1 cellular context compared by ENCODE assay signal in genomic region chr7:318476-319266, GRCh38.
TF ChIP-seq lines count a peak whose summit lies in the region.

No MANE protein-coding gene starts in this region.

TF ChIP-seq in HepG2, 621 proteins besides CTCF, POLR2A, EP300 and RAD21 (continued from another document and continues in another):
- TF ChIP-seq IRF9 (CRISPR knock-in tag; IDR thresholded peaks at IDR 0.05; ENCODE audit: borderline replicate concordance) (no peak; the same call in 1 of the 2 replicates), ZNF614 (CRISPR knock-in tag; IDR thresholded peaks at IDR 0.05; ENCODE audit: borderline replicate concordance) (peak; percentile 27; the same call in 1 of the 2 replicates), TSC22D2 (CRISPR knock-in tag; IDR thresholded peaks at IDR 0.05; ENCODE audit: borderline replicate concordance) (no peak), ZNF33A (CRISPR knock-in tag; IDR thresholded peaks at IDR 0.05; ENCODE audit: borderline replicate concordance) (no peak), ELF4 (CRISPR knock-in tag; IDR thresholded peaks at IDR 0.05; ENCODE audit: borderline replicate concordance) (no peak), ZNF251 (CRISPR knock-in tag; IDR thresholded peaks at IDR 0.05) (no peak), NCOA5 (CRISPR knock-in tag; IDR thresholded peaks at IDR 0.05) (no peak), IKZF4 (CRISPR knock-in tag; IDR thresholded peaks at IDR 0.05; ENCODE audit: borderline replicate concordance, low read depth, not compliant biosample characterization) (no peak), KLF15 (CRISPR knock-in tag; IDR thresholded peaks at IDR 0.05; ENCODE audit: borderline replicate concordance) (no peak), ZNF460 (CRISPR knock-in tag; IDR thresholded peaks at IDR 0.05; ENCODE audit: borderline replicate concordance) (no peak), ZNF121 (CRISPR knock-in tag; IDR thresholded peaks at IDR 0.05) (peak; percentile 98), ZNF557 (CRISPR knock-in tag; IDR thresholded peaks at IDR 0.05) (peak; percentile 68; the same call in 1 of the 2 replicates), ZZZ3 (CRISPR knock-in tag; IDR thresholded peaks at IDR 0.05; ENCODE audit: borderline replicate concordance) (no peak), ZNF275 (CRISPR knock-in tag; IDR thresholded peaks at IDR 0.05; ENCODE audit: borderline replicate concordance) (no peak), TAF15 (IDR thresholded peaks at IDR 0.05; ENCODE audit: low read depth, low read length, poor library complexity, severe bottlenecking) (no peak), REXO4 (CRISPR knock-in tag; IDR thresholded peaks at IDR 0.05; ENCODE audit: borderline replicate concordance) (no peak), SOX5 (CRISPR knock-in tag; IDR thresholded peaks at IDR 0.05; ENCODE audit: borderline replicate concordance) (peak; percentile 81; the same call in 1 of the 2 replicates), MIXL1 (CRISPR knock-in tag; IDR thresholded peaks at IDR 0.05) (0 out of 2 replicates have a peak, but pooled peaks have one; percentile 46), ZFP36 (IDR thresholded peaks at IDR 0.05; ENCODE audit: borderline replicate concordance, low read depth, low read length, partially characterized antibody) (no peak), SRSF9 (IDR thresholded peaks at IDR 0.05; ENCODE audit: borderline replicate concordance, insufficient read depth, low read depth, low read length, poor library complexity, severe bottlenecking) (no peak), ZNF430 (CRISPR knock-in tag; IDR thresholded peaks at IDR 0.05) (peak; percentile 58; the same call in 1 of the 2 replicates), ZNF878 (CRISPR knock-in tag; IDR thresholded peaks at IDR 0.05) (no peak), RCOR2 (CRISPR knock-in tag; IDR thresholded peaks at IDR 0.05) (peak; percentile 60; the same call in 1 of the 2 replicates), ZNF326 (CRISPR knock-in tag; IDR thresholded peaks at IDR 0.05; ENCODE audit: borderline replicate concordance) (no peak), REPIN1 (CRISPR knock-in tag; IDR thresholded peaks at IDR 0.05; ENCODE audit: borderline replicate concordance, low read depth) (peak; percentile 66; the same call in 1 of the 2 replicates), SP4 (CRISPR knock-in tag; IDR thresholded peaks at IDR 0.05) (no peak; the same call in none of the 2 replicates), GPN1 (CRISPR knock-in tag; IDR thresholded peaks at IDR 0.05; ENCODE audit: borderline replicate concordance) (no peak), ZNF883 (CRISPR knock-in tag; IDR thresholded peaks at IDR 0.05; ENCODE audit: not compliant biosample characterization) (peak; percentile 24), NKX3-1 (CRISPR knock-in tag; IDR thresholded peaks at IDR 0.05) (no peak; the same call in 1 of the 2 replicates), ZNF253 (CRISPR knock-in tag; IDR thresholded peaks at IDR 0.05; ENCODE audit: borderline replicate concordance) (no peak), FOXJ3 (CRISPR knock-in tag; IDR thresholded peaks at IDR 0.05; ENCODE audit: borderline replicate concordance) (peak; percentile 52; the same call in 1 of the 2 replicates), BORCS8-MEF2B (CRISPR knock-in tag; IDR thresholded peaks at IDR 0.05) (peak; percentile 19; the same call in 1 of the 2 replicates), DPF2 (CRISPR knock-in tag; IDR thresholded peaks at IDR 0.05; ENCODE audit: borderline replicate concordance, low read depth) (peak; percentile 76; the same call in 1 of the 2 replicates), E2F5 (CRISPR knock-in tag; conservative IDR thresholded peaks at IDR 0.05) (0 out of 2 replicates have a peak, but pooled peaks have one; percentile 12), JDP2 (CRISPR knock-in tag; IDR thresholded peaks at IDR 0.05; ENCODE audit: borderline replicate concordance) (no peak)
- TF ChIP-seq, protein P1, sequence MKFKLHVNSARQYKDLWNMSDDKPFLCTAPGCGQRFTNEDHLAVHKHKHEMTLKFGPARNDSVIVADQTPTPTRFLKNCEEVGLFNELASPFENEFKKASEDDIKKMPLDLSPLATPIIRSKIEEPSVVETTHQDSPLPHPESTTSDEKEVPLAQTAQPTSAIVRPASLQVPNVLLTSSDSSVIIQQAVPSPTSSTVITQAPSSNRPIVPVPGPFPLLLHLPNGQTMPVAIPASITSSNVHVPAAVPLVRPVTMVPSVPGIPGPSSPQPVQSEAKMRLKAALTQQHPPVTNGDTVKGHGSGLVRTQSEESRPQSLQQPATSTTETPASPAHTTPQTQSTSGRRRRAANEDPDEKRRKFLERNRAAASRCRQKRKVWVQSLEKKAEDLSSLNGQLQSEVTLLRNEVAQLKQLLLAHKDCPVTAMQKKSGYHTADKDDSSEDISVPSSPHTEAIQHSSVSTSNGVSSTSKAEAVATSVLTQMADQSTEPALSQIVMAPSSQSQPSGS (CRISPR knock-in tag; IDR thresholded peaks at IDR 0.05), result 0 out of 2 replicates have a peak, but pooled peaks have one; percentile 57
- TF ChIP-seq, protein P2, sequence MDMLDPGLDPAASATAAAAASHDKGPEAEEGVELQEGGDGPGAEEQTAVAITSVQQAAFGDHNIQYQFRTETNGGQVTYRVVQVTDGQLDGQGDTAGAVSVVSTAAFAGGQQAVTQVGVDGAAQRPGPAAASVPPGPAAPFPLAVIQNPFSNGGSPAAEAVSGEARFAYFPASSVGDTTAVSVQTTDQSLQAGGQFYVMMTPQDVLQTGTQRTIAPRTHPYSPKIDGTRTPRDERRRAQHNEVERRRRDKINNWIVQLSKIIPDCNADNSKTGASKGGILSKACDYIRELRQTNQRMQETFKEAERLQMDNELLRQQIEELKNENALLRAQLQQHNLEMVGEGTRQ (IDR thresholded peaks at IDR 0.05; ENCODE audit: low read depth, low read length), result no peak
- TF ChIP-seq, protein P2 (CRISPR knock-in tag; IDR thresholded peaks at IDR 0.05; ENCODE audit: borderline replicate concordance), result peak; percentile 25; the same call in 1 of the 2 replicates
- TF ChIP-seq, protein P3, sequence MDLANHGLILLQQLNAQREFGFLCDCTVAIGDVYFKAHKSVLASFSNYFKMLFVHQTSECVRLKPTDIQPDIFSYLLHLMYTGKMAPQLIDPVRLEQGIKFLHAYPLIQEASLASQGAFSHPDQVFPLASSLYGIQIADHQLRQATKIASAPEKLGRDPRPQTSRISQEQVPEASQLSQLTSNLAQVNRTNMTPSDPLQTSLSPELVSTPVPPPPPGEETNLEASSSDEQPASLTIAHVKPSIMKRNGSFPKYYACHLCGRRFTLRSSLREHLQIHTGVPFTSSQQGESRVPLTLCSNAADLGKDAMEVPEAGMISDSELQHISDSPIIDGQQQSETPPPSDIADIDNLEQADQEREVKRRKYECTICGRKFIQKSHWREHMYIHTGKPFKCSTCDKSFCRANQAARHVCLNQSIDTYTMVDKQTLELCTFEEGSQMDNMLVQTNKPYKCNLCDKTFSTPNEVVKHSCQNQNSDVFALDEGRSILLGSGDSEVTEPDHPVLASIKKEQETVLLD (CRISPR knock-in tag; IDR thresholded peaks at IDR 0.05; ENCODE audit: low read depth), result no peak
- TF ChIP-seq, protein P4, sequence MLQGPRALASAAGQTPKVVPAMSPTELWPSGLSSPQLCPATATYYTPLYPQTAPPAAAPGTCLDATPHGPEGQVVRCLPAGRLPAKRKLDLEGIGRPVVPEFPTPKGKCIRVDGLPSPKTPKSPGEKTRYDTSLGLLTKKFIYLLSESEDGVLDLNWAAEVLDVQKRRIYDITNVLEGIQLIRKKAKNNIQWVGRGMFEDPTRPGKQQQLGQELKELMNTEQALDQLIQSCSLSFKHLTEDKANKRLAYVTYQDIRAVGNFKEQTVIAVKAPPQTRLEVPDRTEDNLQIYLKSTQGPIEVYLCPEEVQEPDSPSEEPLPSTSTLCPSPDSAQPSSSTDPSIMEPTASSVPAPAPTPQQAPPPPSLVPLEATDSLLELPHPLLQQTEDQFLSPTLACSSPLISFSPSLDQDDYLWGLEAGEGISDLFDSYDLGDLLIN (CRISPR knock-in tag; IDR thresholded peaks at IDR 0.05; ENCODE audit: borderline replicate concordance), result no peak
- TF ChIP-seq, protein P5, sequence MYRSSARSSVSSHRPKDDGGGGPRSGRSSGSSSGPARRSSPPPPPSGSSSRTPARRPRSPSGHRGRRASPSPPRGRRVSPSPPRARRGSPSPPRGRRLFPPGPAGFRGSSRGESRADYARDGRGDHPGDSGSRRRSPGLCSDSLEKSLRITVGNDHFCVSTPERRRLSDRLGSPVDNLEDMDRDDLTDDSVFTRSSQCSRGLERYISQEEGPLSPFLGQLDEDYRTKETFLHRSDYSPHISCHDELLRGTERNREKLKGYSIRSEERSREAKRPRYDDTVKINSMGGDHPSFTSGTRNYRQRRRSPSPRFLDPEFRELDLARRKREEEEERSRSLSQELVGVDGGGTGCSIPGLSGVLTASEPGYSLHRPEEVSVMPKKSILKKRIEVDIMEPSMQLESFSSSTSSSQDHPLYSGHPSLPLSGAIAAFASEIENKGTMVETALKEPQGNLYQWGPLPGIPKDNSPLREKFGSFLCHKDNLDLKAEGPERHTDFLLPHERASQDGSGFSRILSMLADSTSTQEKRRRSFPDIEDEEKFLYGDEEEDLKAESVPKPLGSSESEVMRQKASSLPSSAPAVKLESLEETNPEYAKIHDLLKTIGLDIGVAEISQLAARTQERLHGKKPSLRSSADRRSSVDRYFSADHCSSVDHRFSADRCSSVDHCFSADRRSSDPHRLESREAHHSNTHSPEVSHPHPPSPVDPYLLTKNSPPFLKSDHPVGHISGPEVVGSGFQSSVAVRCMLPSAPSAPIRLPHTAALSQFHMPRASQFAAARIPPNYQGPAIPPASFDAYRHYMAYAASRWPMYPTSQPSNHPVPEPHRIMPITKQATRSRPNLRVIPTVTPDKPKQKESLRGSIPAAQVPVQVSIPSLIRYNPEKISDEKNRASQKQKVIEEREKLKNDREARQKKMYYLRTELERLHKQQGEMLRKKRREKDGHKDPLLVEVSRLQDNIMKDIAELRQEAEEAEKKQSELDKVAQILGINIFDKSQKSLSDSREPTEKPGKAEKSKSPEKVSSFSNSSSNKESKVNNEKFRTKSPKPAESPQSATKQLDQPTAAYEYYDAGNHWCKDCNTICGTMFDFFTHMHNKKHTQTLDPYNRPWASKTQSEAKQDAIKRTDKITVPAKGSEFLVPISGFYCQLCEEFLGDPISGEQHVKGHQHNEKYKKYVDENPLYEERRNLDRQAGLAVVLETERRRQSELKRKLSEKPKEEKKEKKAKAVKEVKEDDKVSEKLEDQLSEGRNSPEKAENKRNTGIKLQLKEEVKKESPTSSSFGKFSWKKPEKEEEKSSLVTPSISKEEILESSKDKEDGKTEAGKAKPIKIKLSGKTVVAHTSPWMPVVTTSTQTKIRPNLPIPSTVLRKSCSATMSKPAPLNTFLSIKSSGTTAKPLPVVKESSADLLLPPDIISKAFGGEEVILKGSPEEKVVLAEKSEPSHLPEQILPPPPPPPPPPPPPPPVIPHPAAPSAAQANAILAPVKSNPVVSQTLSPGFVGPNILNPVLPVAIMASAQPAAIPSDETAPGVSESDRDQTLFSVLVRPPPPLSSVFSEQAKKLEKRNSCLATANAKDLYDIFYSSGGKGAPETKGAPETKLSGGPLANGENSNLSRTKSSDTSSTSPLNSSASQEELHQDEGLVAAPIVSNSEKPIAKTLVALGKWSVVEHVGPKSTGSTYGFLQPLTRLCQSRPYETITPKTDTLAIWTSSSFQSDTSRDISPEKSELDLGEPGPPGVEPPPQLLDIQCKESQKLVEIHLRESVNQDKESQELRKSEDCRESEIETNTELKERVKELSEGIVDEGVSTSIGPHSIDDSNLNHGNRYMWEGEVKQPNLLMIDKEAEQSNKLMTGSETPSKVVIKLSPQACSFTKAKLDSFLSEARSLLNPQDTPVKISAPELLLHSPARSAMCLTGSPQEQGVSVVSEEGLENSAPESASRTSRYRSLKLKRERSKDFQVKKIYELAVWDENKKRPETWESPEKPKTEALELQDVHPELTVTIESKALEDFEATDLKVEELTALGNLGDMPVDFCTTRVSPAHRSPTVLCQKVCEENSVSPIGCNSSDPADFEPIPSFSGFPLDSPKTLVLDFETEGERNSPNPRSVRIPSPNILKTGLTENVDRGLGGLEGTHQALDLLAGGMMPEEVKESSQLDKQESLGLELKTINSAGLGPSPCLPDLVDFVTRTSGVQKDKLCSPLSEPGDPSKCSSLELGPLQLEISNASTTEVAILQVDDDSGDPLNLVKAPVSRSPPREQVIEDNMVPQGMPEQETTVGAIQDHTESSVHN (CRISPR knock-in tag; IDR thresholded peaks at IDR 0.05), result no peak
- TF ChIP-seq, protein P6, sequence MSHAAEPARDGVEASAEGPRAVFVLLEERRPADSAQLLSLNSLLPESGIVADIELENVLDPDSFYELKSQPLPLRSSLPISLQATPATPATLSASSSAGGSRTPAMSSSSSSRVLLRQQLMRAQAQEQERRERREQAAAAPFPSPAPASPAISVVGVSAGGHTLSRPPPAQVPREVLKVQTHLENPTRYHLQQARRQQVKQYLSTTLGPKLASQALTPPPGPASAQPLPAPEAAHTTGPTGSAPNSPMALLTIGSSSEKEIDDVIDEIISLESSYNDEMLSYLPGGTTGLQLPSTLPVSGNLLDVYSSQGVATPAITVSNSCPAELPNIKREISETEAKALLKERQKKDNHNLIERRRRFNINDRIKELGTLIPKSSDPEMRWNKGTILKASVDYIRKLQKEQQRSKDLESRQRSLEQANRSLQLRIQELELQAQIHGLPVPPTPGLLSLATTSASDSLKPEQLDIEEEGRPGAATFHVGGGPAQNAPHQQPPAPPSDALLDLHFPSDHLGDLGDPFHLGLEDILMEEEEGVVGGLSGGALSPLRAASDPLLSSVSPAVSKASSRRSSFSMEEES (CRISPR knock-in tag; IDR thresholded peaks at IDR 0.05), result peak; percentile 76; the same call in 1 of the 2 replicates
